In the genomic region with DNA sequence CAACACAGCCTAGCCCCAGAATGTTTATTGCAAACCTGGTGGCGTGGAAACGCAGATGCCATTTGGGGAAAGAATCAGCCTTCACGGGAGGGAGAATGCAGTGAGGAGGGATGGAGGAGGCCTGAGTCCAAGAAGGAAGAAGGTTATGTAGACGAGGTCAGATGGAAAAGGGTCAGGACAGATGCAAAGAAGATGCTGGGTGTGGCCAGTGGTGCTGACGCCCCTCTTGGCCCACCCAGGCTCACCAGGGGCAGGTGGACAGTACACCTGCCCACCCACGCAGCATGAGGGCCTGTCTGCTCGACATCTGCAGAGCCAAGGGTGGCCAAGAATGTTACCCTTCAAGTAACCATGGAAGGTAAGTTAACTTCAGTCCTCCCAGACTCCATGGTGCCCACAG, we compare ENCODE assay signal across 14 cellular contexts.
"Had no signal": no experiment of that assay in that cellular context is flagged by ENCODE, and none has a peak within 500 bp of the region (broad histone marks: within the 10 kb centered on the region; RNA-seq: fewer than 3 reads in every experiment).

No MANE protein-coding gene starts in this region.

- H3K4me3 ChIP-seq: mucosa of descending colon, skin epidermis, testis, tibial nerve had no signal

- H3K4me1 ChIP-seq: testis, tibial nerve had no signal

- H3K27ac ChIP-seq: foreskin keratinocyte, testis, tibial nerve had no signal

- H3K9me3 ChIP-seq: mucosa of descending colon, testis, tibial nerve had no signal

- DNase-seq: effector memory CD8-positive, alpha-beta T cell; erythroblast; mucosa of descending colon; naive thymus-derived CD8-positive, alpha-beta T cell; stimulated activated CD4-positive, alpha-beta T cell treated with anti-CD3 and anti-CD28 coated beads, Interleukin-2, amount 100 ng/mL, for 24 hours; stimulated activated CD4-positive, alpha-beta T cell treated with anti-CD3 and anti-CD28 coated beads, Interleukin-4, amount 100 ng/mL, for 4 hours; stimulated activated naive B cell treated with anti-CD40 and anti-IgM and Interleukin-4, amounts not matched to agents 10 μg/mL and 1 μg/mL and 100 μg/mL, for 72 hours; stimulated activated naive CD8-positive, alpha-beta T cell treated with anti-CD3 and anti-CD28 coated beads, Interleukin-15, amount 100 ng/mL, for 72 hours; testis had no signal

- H3K36me3 ChIP-seq: tibial nerve had no signal

- ATAC-seq: effector memory CD8-positive, alpha-beta T cell; left colon; mucosa of descending colon; naive thymus-derived CD8-positive, alpha-beta T cell; sciatic nerve; stimulated activated naive B cell treated with anti-CD40 and anti-IgM and Interleukin-4, amounts not matched to agents 10 μg/mL and 1 μg/mL and 100 μg/mL, for 72 hours; stimulated activated naive CD8-positive, alpha-beta T cell treated with anti-CD3 and anti-CD28 coated beads, Interleukin-15, amount 100 ng/mL, for 72 hours had no signal

- H3K27me3 ChIP-seq: testis had no signal
